Comparison of ENCODE assay signal across 8 cellular contexts in genomic region chr5:138573949-138574670, GRCh38. TPM values are rescaled to one million over a fixed set of nuclear protein-coding genes. Genes with fewer than 3 reads are reported as not detected.
A peak's percentile ranks its signal among the peaks of the same experiment; 100 is the strongest.
DNase-seq lines count a peak whose midpoint lies in the region; ATAC-seq and TF ChIP-seq lines count a peak whose summit lies in the region.

No MANE protein-coding gene starts in this region.

- H3K4me3 ChIP-seq in GM12864 (ENCODE audit: low read depth, low read length) (peak overlapping the region; percentile 99), SK-N-MC (peak overlapping the region; percentile 90), gastrocnemius medialis (peak overlapping the region; percentile 79 to 97 (median 91))

- ATAC-seq in gastrocnemius medialis (no peak), GM18858 (IDR thresholded peaks at IDR 0.05; ENCODE audit: unreplicated experiment) (no peak), GM21360 (IDR thresholded peaks at IDR 0.05; ENCODE audit: unreplicated experiment) (no peak)

- no peak for TF ChIP-seq POLR2A in gastrocnemius medialis (IDR thresholded peaks at IDR 0.05)

- in situ Hi-C loops in gastrocnemius medialis (cut with MboI; ENCODE audit: low sequenced_read_pairs in 4 of 4), result loop anchor here in 1 of 4 donors (10.0 kb wide), 1 partner anchor 691 kb away; no protein-coding TSS in a partner anchor

- DNase-seq in GM12864 (ENCODE audit: low read depth), result no peak
- DNase-seq in SK-N-MC (ENCODE audit: low read depth, low spot score), result no peak
- DNase-seq in fibroblast of peridontal ligament (ENCODE audit: extremely low read depth), result peak; percentile 45
- no peak for DNase-seq in gastrocnemius medialis
- DNase-seq in SW480 (ENCODE audit: low spot score), result no peak
- no peak for DNase-seq in stimulated activated CD4-positive, alpha-beta T cell treated with anti-CD3 and anti-CD28 coated beads, Interleukin-2, amount 100 ng/mL, for 48 hours

- H3K9me3 ChIP-seq in SK-N-MC (ENCODE audit: low read depth, low read length) (no peaks in the 10 kb centered on the region), gastrocnemius medialis (no peaks in the 10 kb centered on the region)

- TF ChIP-seq CTCF in GM12864 (IDR thresholded peaks at IDR 0.05; ENCODE audit: low read depth, low read length, missing control alignments) (no peak), gastrocnemius medialis (IDR thresholded peaks at IDR 0.05 in 4 of 5, conservative IDR thresholded peaks at IDR 0.05 in 1 of 5) (no peak)

- intact Hi-C loops in gastrocnemius medialis (cut with DNase I; ENCODE audit: low total_unique reads), result loop anchor here (2.0 kb wide), 1 partner anchor 179 kb away; the partner anchor contains the start of gene CTNNA1

- H3K27ac ChIP-seq in SK-N-MC, result peak overlapping the region; percentile 99
- H3K27ac ChIP-seq in gastrocnemius medialis, result peak overlapping the region; percentile 97 to 99 (median 98)

- H3K4me1 ChIP-seq in gastrocnemius medialis, result peaks cover 12 to 31% of the 10 kb centered on the region in 2 donors

- H3K9ac ChIP-seq in SK-N-MC (ENCODE audit: insufficient read length), result peak overlapping the region; percentile 99

- H3K36me3 ChIP-seq in SK-N-MC (ENCODE audit: insufficient read depth, low read length), result peaks cover 57% of the 10 kb centered on the region
- H3K36me3 ChIP-seq in gastrocnemius medialis, result peaks cover 11 to 47% of the 10 kb centered on the region in 2 donors

- no peaks in the 10 kb centered on the region for H3K27me3 ChIP-seq in gastrocnemius medialis

RNA-seq across cellular contexts. Expression of gene HSPA9, which starts 1.1 kb away (rescaled TPM):
- total RNA-seq in gastrocnemius medialis, result 100 to 1,000 TPM; 449 to 840 (median 569) TPM

RNA-seq across cellular contexts. Expression of gene ETF1, which starts 31.1 kb away (rescaled TPM):
- 100 to 1,000 TPM in 3 of 4 donors, 10 to 100 TPM in 1; 99.9 to 139 (median 117) TPM for total RNA-seq in gastrocnemius medialis
